Comparison of ENCODE assay signal across 13 cellular contexts in genomic region chr10:14016011-14016536, GRCh38.
DNase-seq lines count a peak whose midpoint lies in the region; ATAC-seq, FAIRE-seq and TF ChIP-seq lines count a peak whose summit lies in the region.
"Had no signal": no experiment of that assay in that cellular context is flagged by ENCODE, and none has a peak within 500 bp of the region (broad histone marks: within the 10 kb centered on the region; RNA-seq: fewer than 3 reads in every experiment).

No MANE protein-coding gene starts in this region.

- in situ Hi-C loops in GM13977 (cut with MboI; ENCODE audit: low pct_unique_long_range_greater_than_20kb, low sequenced_read_pairs, unreplicated experiment), result no loop called here

- no peak overlapping the region for H3K4me3 Mint-ChIP-seq in CD8-positive, alpha-beta T cell
- peak overlapping the region in 7 of 8 donors; percentile 7 to 82 (median 42) for H3K4me3 Mint-ChIP-seq in naive B cell
- H3K4me3 Mint-ChIP-seq: activated T-cell treated with anti-CD3 and anti-CD28 coated beads, Interleukin-2, amount 50 U/mL, for 24 hours had no signal

- H3K27me3 Mint-ChIP-seq in CD8-positive, alpha-beta T cell (ENCODE audit: low read depth), result peaks cover 15% of the 10 kb centered on the region
- H3K27me3 Mint-ChIP-seq in naive B cell, result peaks cover 24 to 50% (median 48%) of the 10 kb centered on the region in 3 donors

- peaks cover 7% of the 10 kb centered on the region for H3K4me1 ChIP-seq in CD8-positive, alpha-beta T cell (ENCODE audit: insufficient read depth, low read length)

- peaks cover 8% of the 10 kb centered on the region for H3K9me3 Mint-ChIP-seq in CD8-positive, alpha-beta T cell
- peaks cover 7 to 20% (median 11%) of the 10 kb centered on the region in 7 donors for H3K9me3 Mint-ChIP-seq in naive B cell

- no peaks in the 10 kb centered on the region for H3K9me3 ChIP-seq in CD8-positive, alpha-beta T cell (ENCODE audit: low read length)

- no peak overlapping the region for H3K4me3 ChIP-seq in CD8-positive, alpha-beta T cell (ENCODE audit: low read depth, low read length)
- no peak overlapping the region for H3K4me3 ChIP-seq in fibroblast of mammary gland (ENCODE audit: control insufficient read depth, low read depth, low read length)

- H3K27ac Mint-ChIP-seq in CD8-positive, alpha-beta T cell, result peak overlapping the region; percentile 24
- H3K27ac Mint-ChIP-seq in naive B cell, result peak overlapping the region in 4 of 6 donors; percentile 32 to 89 (median 68)
- H3K27ac Mint-ChIP-seq: activated T-cell treated with anti-CD3 and anti-CD28 coated beads, Interleukin-2, amount 50 U/mL, for 24 hours had no signal

- H3K27me3 ChIP-seq in CD8-positive, alpha-beta T cell (ENCODE audit: insufficient read depth, low read length), result no peaks in the 10 kb centered on the region

- intact Hi-C loops in CD8-positive, alpha-beta T cell (cut with DNase I, micrococcal nuclease), result no loop called here

- POLR2A ChIA-PET in CD8-positive, alpha-beta T cell (lab: Charles Lee), result no interaction called here

- H3K4me1 Mint-ChIP-seq in CD8-positive, alpha-beta T cell (ENCODE audit: low read depth), result peaks cover 16% of the 10 kb centered on the region
- H3K4me1 Mint-ChIP-seq in naive B cell, result peaks cover 8 to 17% (median 9%) of the 10 kb centered on the region in 3 donors

- H3K36me3 Mint-ChIP-seq in CD8-positive, alpha-beta T cell, result peaks cover 3% of the 10 kb centered on the region
- peaks cover 10 to 13% of the 10 kb centered on the region in 2 donors for H3K36me3 Mint-ChIP-seq in naive B cell

- ATAC-seq in CD8-positive, alpha-beta T cell, result peak; percentile 36
- ATAC-seq in naive B cell (ENCODE audit: low read depth in 2 of 2), result peak; percentile 60 to 68

- no peaks in the 10 kb centered on the region for H3K36me3 ChIP-seq in CD8-positive, alpha-beta T cell (ENCODE audit: insufficient read depth, low read length)

- DNase-seq in CD8-positive, alpha-beta T cell, result no peak
- peak; percentile 73 for DNase-seq in NOMO-1 treated with DMSO at 0.1 percent for 48 hours (lab: John Stamatoyannopoulos, UW; ENCODE audit: unreplicated experiment)
- DNase-seq in fibroblast of mammary gland (ENCODE audit: low read depth), result peak; percentile 45
- no peak for DNase-seq in naive B cell
- no peak for DNase-seq in T-helper 2 cell
- no peak for DNase-seq in HTR-8/SVneo (ENCODE audit: insufficient read length, low spot score)
- DNase-seq in activated T-cell treated with anti-CD3 and anti-CD28 coated beads, Interleukin-2, amount 50 U/mL, for 1 hour, result no peak
- DNase-seq in GM13977 (ENCODE audit: low spot score), result no peak
- DNase-seq: activated T-cell treated with anti-CD3 and anti-CD28 coated beads, Interleukin-2, amount 50 U/mL, for 24 hours; Calu3; HCEC 1CT; NCI-H2081 had no signal

- FAIRE-seq in HTR-8/SVneo (lab: Jason Lieb, UNC), result no peak

- CTCF ChIA-PET in CD8-positive, alpha-beta T cell (lab: Charles Lee), result no interaction called here

- no peak for TF ChIP-seq CTCF in CD8-positive, alpha-beta T cell (IDR thresholded peaks at IDR 0.05)
- no peak for TF ChIP-seq CTCF in fibroblast of mammary gland (conservative IDR thresholded peaks at IDR 0.05; ENCODE audit: control insufficient read depth, insufficient read depth, low read depth, low read length)
- no peak for TF ChIP-seq CTCF in GM13977 (IDR thresholded peaks at IDR 0.05; ENCODE audit: extremely low read depth, insufficient read depth, missing control alignments)

- H3K27ac ChIP-seq in CD8-positive, alpha-beta T cell (ENCODE audit: low read depth, low read length), result no peak overlapping the region
- H3K27ac ChIP-seq: HL-60 had no signal

Comparison
In these comparisons a context has a peak if more than half of its experiments do, and no peak if none do; other contexts are left out.
1. DNase-seq: peak in NOMO-1 treated with DMSO at 0.1 percent for 48 hours (single experiment) and fibroblast of mammary gland (single experiment); none in CD8-positive, alpha-beta T cell (0 of 7), naive B cell (single experiment), T-helper 2 cell (0 of 5), HTR-8/SVneo (single experiment), activated T-cell treated with anti-CD3 and anti-CD28 coated beads, Interleukin-2, amount 50 U/mL, for 1 hour (single experiment) and GM13977 (single experiment).